Comparison of ENCODE assay signal across 1 cellular context in the genomic region with DNA sequence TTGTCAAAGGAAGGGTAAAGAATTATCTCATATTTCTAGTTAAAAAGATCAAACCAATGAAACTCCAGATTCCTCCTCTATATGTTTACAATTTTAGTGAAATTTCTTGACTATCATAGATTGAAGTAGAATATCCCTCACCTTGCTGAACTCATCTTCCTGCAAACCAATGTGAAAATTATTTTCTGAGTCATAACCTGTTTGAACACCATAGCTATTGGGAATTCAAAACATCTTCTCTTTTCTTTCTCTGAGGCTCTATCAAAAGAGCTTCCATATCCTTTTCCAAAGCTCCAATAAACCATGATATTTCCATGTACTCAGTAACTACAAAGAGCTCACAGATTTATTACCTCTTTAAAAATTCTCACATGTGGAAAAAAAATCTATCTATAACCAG.
TF ChIP-seq lines count a peak whose summit lies in the region.

No MANE protein-coding gene starts in this region.

TF ChIP-seq in endothelial cell of umbilical vein, 7 proteins besides CTCF, POLR2A, EP300 and RAD21:
- peak; percentile 30 for TF ChIP-seq JUN (IDR thresholded peaks at IDR 0.05; ENCODE audit: borderline replicate concordance, insufficient read depth, insufficient read length, low read depth)
- TF ChIP-seq FOS (IDR thresholded peaks at IDR 0.05; ENCODE audit: borderline replicate concordance, insufficient read depth, low read length): peak; percentile 62
- no peak for TF ChIP-seq MYC (IDR thresholded peaks at IDR 0.05; ENCODE audit: low read depth, low read length)
